In the genomic region with DNA sequence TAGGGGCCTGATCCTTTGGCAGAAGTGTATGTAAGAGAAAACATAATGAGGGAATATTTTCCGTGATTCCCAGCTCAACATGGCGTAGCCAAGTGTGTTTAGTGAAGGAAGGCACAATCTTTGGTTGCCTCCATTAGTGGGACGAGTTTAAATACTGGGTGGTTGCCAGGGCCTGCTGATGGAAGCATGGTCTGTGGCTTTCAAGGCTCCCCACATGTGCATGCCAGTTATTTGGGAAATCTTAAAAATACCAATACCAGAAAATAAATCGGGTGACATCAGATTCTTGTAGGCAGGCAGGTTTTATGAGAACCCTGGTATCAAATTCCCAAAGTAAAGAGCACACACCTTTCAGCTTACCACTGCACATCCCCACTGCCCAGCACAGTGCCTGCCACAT, we compare ENCODE assay signal across 14 cellular contexts. TPM values are rescaled to one million over a fixed set of nuclear protein-coding genes. Genes with fewer than 3 reads are reported as not detected.
DNase-seq lines count a peak whose midpoint lies in the region; ATAC-seq, FAIRE-seq and TF ChIP-seq lines count a peak whose summit lies in the region.
"Had no signal": no experiment of that assay in that cellular context is flagged by ENCODE, and none has a peak within 500 bp of the region (broad histone marks: within the 10 kb centered on the region; RNA-seq: fewer than 3 reads in every experiment).

No MANE protein-coding gene starts in this region.

- no peaks in the 10 kb centered on the region for H3K9me3 Mint-ChIP-seq in astrocyte (ENCODE audit: unreplicated experiment)
- H3K9me3 Mint-ChIP-seq in natural killer cell, result no peaks in the 10 kb centered on the region
- H3K9me3 Mint-ChIP-seq: dendritic cell treated with granulocyte-macrophage colony-stimulating factor and Interleukin-4, amounts not matched to agents 40 ng/mL and 50 ng/mL, for 4 days had no signal

- H2AFZ ChIP-seq in GM23248 (no peak overlapping the region), astrocyte (ENCODE audit: low read depth, low read length) (no peak overlapping the region)

- TF ChIP-seq CTCF in astrocyte (IDR thresholded peaks at IDR 0.05; ENCODE audit: insufficient read depth, low read depth, low read length) (no peak), natural killer cell (IDR thresholded peaks at IDR 0.05) (no peak), kidney (IDR thresholded peaks at IDR 0.05; ENCODE audit: borderline replicate concordance, extremely low read depth, insufficient read depth) (no peak)

- no peak overlapping the region for H3K4me3 ChIP-seq in BLaER1 treated with 17β-estradiol and CSF1 and Interleukin-3, amounts not matched to agents 10 nM and 100 nM
- H3K4me3 ChIP-seq in GM23248 (no peak overlapping the region), astrocyte (ENCODE audit: insufficient read depth, low read depth, low read length) (no peak overlapping the region), kidney (ENCODE audit: low read length in 2 of 2) (no peak overlapping the region)

- peak overlapping the region; percentile 47 for H3K27ac Mint-ChIP-seq in astrocyte (ENCODE audit: unreplicated experiment)
- H3K27ac Mint-ChIP-seq in natural killer cell, result peak overlapping the region; percentile 88
- H3K27ac Mint-ChIP-seq: dendritic cell treated with granulocyte-macrophage colony-stimulating factor and Interleukin-4, amounts not matched to agents 40 ng/mL and 50 ng/mL, for 4 days had no signal

- H3K4me1 Mint-ChIP-seq in astrocyte (ENCODE audit: low read depth, unreplicated experiment), result peaks cover 67% of the 10 kb centered on the region
- H3K4me1 Mint-ChIP-seq in natural killer cell, result peaks cover 88 to 93% of the 10 kb centered on the region in 2 donors

- H3K9me2 ChIP-seq in GM23248 (ENCODE audit: insufficient read depth), result no peaks in the 10 kb centered on the region

- no peaks in the 10 kb centered on the region for H3K27me3 ChIP-seq in BLaER1 treated with 17β-estradiol and CSF1 and Interleukin-3, amounts not matched to agents 10 nM and 100 nM
- H3K27me3 ChIP-seq in GM23248 (replicated peaks; ENCODE audit: insufficient read depth) (no peaks in the 10 kb centered on the region), astrocyte (ENCODE audit: insufficient read depth, low read length) (no peaks in the 10 kb centered on the region)

- no peak for DNase-seq in GM23248
- no peak for DNase-seq in astrocyte (ENCODE audit: low read depth)
- DNase-seq in natural killer cell, result no peak
- DNase-seq in globus pallidus (ENCODE audit: low spot score), result no peak
- no peak for DNase-seq in amygdala (lab: John Stamatoyannopoulos, UW)
- DNase-seq in NCI-H748 treated with DMSO at 0.1 percent for 48 hours (lab: John Stamatoyannopoulos, UW), result no peak
- DNase-seq in kidney, result no peak
- DNase-seq: KBM-7; midbrain; NCI-H1417 treated with DMSO at 0.1 percent for 48 hours; stimulated activated CD4-positive, alpha-beta T cell treated with anti-CD3 and anti-CD28 coated beads, Interleukin-2, amount 100 ng/mL, for 48 hours had no signal

- no peak for FAIRE-seq in astrocyte (lab: Jason Lieb, UNC)
- no peak for FAIRE-seq in kidney (lab: Jason Lieb, UNC)
- FAIRE-seq: GM19239 had no signal

- intact Hi-C loops in natural killer cell (cut with micrococcal nuclease) (no loop called here), kidney (cut with DNase I) (no loop called here)

- no peak for ATAC-seq in natural killer cell

- H3K36me3 Mint-ChIP-seq in astrocyte (ENCODE audit: low read depth, unreplicated experiment), result peaks cover 11% of the 10 kb centered on the region
- H3K36me3 Mint-ChIP-seq in natural killer cell, result peaks cover 42% of the 10 kb centered on the region

- H3K36me3 ChIP-seq in BLaER1 treated with 17β-estradiol and CSF1 and Interleukin-3, amounts not matched to agents 10 nM and 100 nM, result peaks cover 67 to 95% (median 79%) of the 10 kb centered on the region in 11 experiments
- H3K36me3 ChIP-seq in GM23248 (ENCODE audit: low read depth) (peaks cover 65% of the 10 kb centered on the region), astrocyte (ENCODE audit: insufficient read depth, low read length) (peaks cover 69% of the 10 kb centered on the region), kidney (ENCODE audit: control insufficient read depth in 1 of 2, insufficient read depth in 2 of 2, low read length in 2 of 2) (peaks cover 32 to 55% of the 10 kb centered on the region in 2 donors)

- H3K9ac ChIP-seq in BLaER1 treated with 17β-estradiol and CSF1 and Interleukin-3, amounts not matched to agents 10 nM and 100 nM, result no peak overlapping the region
- no peak overlapping the region for H3K9ac ChIP-seq in GM23248
- peak overlapping the region; percentile 37 for H3K9ac ChIP-seq in astrocyte (ENCODE audit: low read length)
- no peak overlapping the region for H3K9ac ChIP-seq in kidney (ENCODE audit: low read length in 2 of 2)

- 75 to 86% methylated on average over 4 of the region's 4 CpGs for WGBS in GM23248 (ENCODE audit: low coverage in 1 of 2, low lambda C conversion rate in 2 of 2, missing lambda C conversion rate in 2 of 2), 2 experiments

- H3K4me1 ChIP-seq in BLaER1 treated with 17β-estradiol and CSF1 and Interleukin-3, amounts not matched to agents 10 nM and 100 nM, result peaks cover 84 to 100% (median 98%) of the 10 kb centered on the region in 10 experiments
- H3K4me1 ChIP-seq in GM23248 (ENCODE audit: insufficient read depth), result peaks cover 73% of the 10 kb centered on the region
- H3K4me1 ChIP-seq in astrocyte (ENCODE audit: insufficient read depth, low read length), result peaks cover 48% of the 10 kb centered on the region
- H3K4me1 ChIP-seq in kidney (ENCODE audit: control insufficient read depth in 1 of 2, insufficient read depth in 1 of 2, low read depth in 1 of 2, low read length in 2 of 2), result peaks cover 3 to 10% of the 10 kb centered on the region in 2 donors

- H3K4me3 Mint-ChIP-seq in astrocyte (ENCODE audit: unreplicated experiment) (no peak overlapping the region), natural killer cell (peak overlapping the region; percentile 25)
- H3K4me3 Mint-ChIP-seq: dendritic cell treated with granulocyte-macrophage colony-stimulating factor and Interleukin-4, amounts not matched to agents 40 ng/mL and 50 ng/mL, for 4 days had no signal

- H3K9me3 ChIP-seq in BLaER1 treated with 17β-estradiol and CSF1 and Interleukin-3, amounts not matched to agents 10 nM and 100 nM (replicated peaks in 1 of 11), result no peaks in the 10 kb centered on the region
- H3K9me3 ChIP-seq in GM23248 (ENCODE audit: low read depth) (no peaks in the 10 kb centered on the region), astrocyte (ENCODE audit: insufficient read depth, low read depth, low read length) (no peaks in the 10 kb centered on the region), kidney (ENCODE audit: control insufficient read depth in 1 of 2, low read length in 2 of 2) (no peaks in the 10 kb centered on the region)

- 0 out of 22 replicates have a peak overlapping the region, but pooled peaks of 1 of the 11 experiments have one; percentile 25 for H3K27ac ChIP-seq in BLaER1 treated with 17β-estradiol and CSF1 and Interleukin-3, amounts not matched to agents 10 nM and 100 nM
- peak overlapping the region; percentile 22; the same call in 1 of the 2 replicates for H3K27ac ChIP-seq in GM23248
- peak overlapping the region; percentile 20 for H3K27ac ChIP-seq in astrocyte (ENCODE audit: low read depth, low read length)
- H3K27ac ChIP-seq in kidney (ENCODE audit: low read depth in 2 of 2, low read length in 2 of 2), result no peak overlapping the region

- H3K79me2 ChIP-seq in GM23248 (ENCODE audit: insufficient read depth), result peaks cover 100% of the 10 kb centered on the region
- peaks cover 93% of the 10 kb centered on the region for H3K79me2 ChIP-seq in astrocyte (ENCODE audit: insufficient read depth, low read length)

- peak overlapping the region; percentile 3 to 93 (median 35); a peak in 16 of 22 replicates for H3K4me2 ChIP-seq in BLaER1 treated with 17β-estradiol and CSF1 and Interleukin-3, amounts not matched to agents 10 nM and 100 nM
- H3K4me2 ChIP-seq in GM23248 (ENCODE audit: unreplicated experiment), result no peak overlapping the region
- peak overlapping the region; percentile 43 for H3K4me2 ChIP-seq in astrocyte (ENCODE audit: low read length)

- peaks cover 94% of the 10 kb centered on the region for H3F3A ChIP-seq in GM23248 (ENCODE audit: insufficient read depth)

- in situ Hi-C loops in GM23248 (cut with MboI), result no loop called here

- H3K27me3 Mint-ChIP-seq in astrocyte (ENCODE audit: low read depth, unreplicated experiment) (no peaks in the 10 kb centered on the region), natural killer cell (ENCODE audit: low read depth in 2 of 2) (no peaks in the 10 kb centered on the region)
- H3K27me3 Mint-ChIP-seq: dendritic cell treated with granulocyte-macrophage colony-stimulating factor and Interleukin-4, amounts not matched to agents 40 ng/mL and 50 ng/mL, for 4 days had no signal

- H4K20me1 ChIP-seq in BLaER1 treated with 17β-estradiol and CSF1 and Interleukin-3, amounts not matched to agents 10 nM and 100 nM, result peaks cover 0 to 96% (median 77%) of the 10 kb centered on the region in 11 experiments; a peak in 19 of 22 replicates
- H4K20me1 ChIP-seq in GM23248 (ENCODE audit: insufficient read depth), result no peaks in the 10 kb centered on the region
- H4K20me1 ChIP-seq in astrocyte (ENCODE audit: insufficient read depth, low read length), result peaks cover 61% of the 10 kb centered on the region

RNA-seq across cellular contexts. Expression of gene MYL12A, which starts 7.1 kb away (rescaled TPM):
- 748 and 789 TPM in 2 replicates for total RNA-seq in GM23248 (2014; rRNA removed; shearing (Covaris generic))
- polyA plus RNA-seq in GM23248 (2016; fragmentation: Nextera tagmentation; extraction: Ambion mirVana) (1,649 and 1,670 TPM in 2 replicates), kidney (ENCODE audit: insufficient read depth, low read depth, low replicate concordance) (442 TPM)
- total RNA-seq in astrocyte (659 and 682 TPM in 2 replicates), natural killer cell (100 to 1,000 TPM; 532 to 652 (median 572) TPM), kidney (450 TPM)

RNA-seq across cellular contexts. Expression of gene MYL12B, which starts 7.2 kb away (rescaled TPM):
- 608 and 614 TPM in 2 replicates for total RNA-seq in GM23248 (2014; rRNA removed; shearing (Covaris generic))
- polyA plus RNA-seq in GM23248 (2016; fragmentation: Nextera tagmentation; extraction: Ambion mirVana) (1,218 and 1,219 TPM in 2 replicates), kidney (ENCODE audit: insufficient read depth, low read depth, low replicate concordance) (884 TPM)
- total RNA-seq in astrocyte (374 and 433 TPM in 2 replicates), natural killer cell (100 to 1,000 TPM; 204 to 214 (median 210) TPM), kidney (448 TPM)

RNA-seq across cellular contexts. Expression of gene MYOM1, which starts 35.0 kb away (rescaled TPM):
- total RNA-seq in GM23248 (2014; rRNA removed; shearing (Covaris generic)), result 0.65 TPM in 1 of 2 replicates, not detected in the other
- polyA plus RNA-seq in GM23248 (2016; fragmentation: Nextera tagmentation; extraction: Ambion mirVana) (0.42 and 0.64 TPM in 2 replicates), kidney (ENCODE audit: insufficient read depth, low read depth, low replicate concordance) (2.1 TPM)
- total RNA-seq in astrocyte (0.57 and 0.94 TPM in 2 replicates), natural killer cell (1 to 10 TPM; 1.7 to 5.8 (median 3.0) TPM), kidney (6.8 TPM)

Comparison
In these comparisons a context has a peak if more than half of its experiments do, and no peak if none do; other contexts are left out.
1. H3K27ac ChIP-seq: peak in GM23248 (single experiment) and astrocyte (single experiment); none in kidney (0 of 2).